Comparison of ENCODE assay signal across 15 cellular contexts in the genomic region with DNA sequence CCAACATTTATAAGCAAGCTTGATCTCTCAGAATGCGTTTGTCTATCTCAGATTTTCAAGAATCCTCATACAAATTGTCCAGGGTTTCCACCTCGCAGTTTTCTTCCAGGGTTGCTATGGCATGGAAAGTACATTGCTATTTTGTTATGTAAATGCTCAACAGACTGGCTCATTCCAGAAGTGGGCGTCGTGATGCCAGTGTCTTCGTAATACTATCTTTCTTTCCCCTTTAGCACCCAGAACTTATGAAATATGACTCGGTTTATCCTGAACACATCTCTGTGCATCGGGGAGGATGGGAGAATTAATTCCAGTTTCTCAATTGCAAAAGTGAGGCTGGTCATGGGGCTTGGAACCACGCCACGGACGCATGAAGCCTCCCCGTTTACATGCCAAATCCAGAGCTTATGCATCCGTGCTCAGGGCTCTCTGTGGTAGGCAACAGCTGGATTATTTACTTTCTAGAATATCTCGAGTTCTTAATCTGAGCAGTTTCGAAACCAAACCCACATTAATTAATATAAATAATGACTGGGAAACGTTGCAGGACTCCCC.
A peak's percentile ranks its signal among the peaks of the same experiment; 100 is the strongest.
DNase-seq lines count a peak whose midpoint lies in the region; TF ChIP-seq lines count a peak whose summit lies in the region.
"Had no signal": no experiment of that assay in that cellular context is flagged by ENCODE, and none has a peak within 500 bp of the region (broad histone marks: within the 10 kb centered on the region; RNA-seq: fewer than 3 reads in every experiment).

No MANE protein-coding gene starts in this region.

- H3K4me1 ChIP-seq in adipocyte (ENCODE audit: control insufficient read depth, insufficient read depth, low read length), result peaks cover 32% of the 10 kb centered on the region
- peaks cover 28% of the 10 kb centered on the region for H3K4me1 ChIP-seq in suprapubic skin
- H3K4me1 ChIP-seq: HAP-1 had no signal

- TF ChIP-seq EP300 in suprapubic skin (IDR thresholded peaks at IDR 0.05), result no peak

- H3K36me3 ChIP-seq in adipocyte (ENCODE audit: control insufficient read depth, insufficient read depth, low read length, severe bottlenecking) (no peaks in the 10 kb centered on the region), suprapubic skin (no peaks in the 10 kb centered on the region), H7 (replicated peaks; ENCODE audit: control insufficient read depth, insufficient read depth, low read length) (no peaks in the 10 kb centered on the region)
- H3K36me3 ChIP-seq: HAP-1 had no signal

- no peak overlapping the region for H3K27ac ChIP-seq in suprapubic skin
- H3K27ac ChIP-seq: HL-60 had no signal

- no peaks in the 10 kb centered on the region for H3K9me3 ChIP-seq in adipocyte (ENCODE audit: control insufficient read depth, low read length)
- no peaks in the 10 kb centered on the region for H3K9me3 ChIP-seq in suprapubic skin
- H3K9me3 ChIP-seq: HAP-1 had no signal

- DNase-seq in adipocyte (ENCODE audit: low read depth) (no peak), fibroblast of the aortic adventitia (ENCODE audit: low read depth) (peak; percentile 3), suprapubic skin (ENCODE audit: low spot score in 2 of 2) (peak; percentile 78 to 84), H7 (no peak), mesothelial cell of epicardium (ENCODE audit: low spot score in 2 of 2, unreplicated experiment in 2 of 2) (no peak), GM19240 (ENCODE audit: insufficient read length, low spot score) (no peak)
- DNase-seq: activated CD4-positive, alpha-beta T cell treated with anti-CD3 and anti-CD28 coated beads, Interleukin-2, amount 50 U/mL, for 1 hour; activated gamma-delta T cell treated with Interleukin-2 at 50 U/mL for 16 hours; cerebellar nuclear complex; effector memory CD8-positive, alpha-beta T cell; NCI-H2081; posterior cingulate gyrus had no signal

- H3K36me3 Mint-ChIP-seq in nephron (ENCODE audit: low read depth) (no peaks in the 10 kb centered on the region), mesothelial cell of epicardium (no peaks in the 10 kb centered on the region)

- H3K4me3 Mint-ChIP-seq in nephron (peak overlapping the region in 1 of 3 experiments; percentile 19), mesothelial cell of epicardium (no peak overlapping the region)
- H3K4me3 Mint-ChIP-seq: effector memory CD8-positive, alpha-beta T cell had no signal

- H3K27ac Mint-ChIP-seq in nephron (peak overlapping the region; percentile 77 to 95 (median 91)), mesothelial cell of epicardium (no peak overlapping the region)
- H3K27ac Mint-ChIP-seq: effector memory CD8-positive, alpha-beta T cell had no signal

- TF ChIP-seq POLR2A in suprapubic skin (IDR thresholded peaks at IDR 0.05), result no peak

- TF ChIP-seq CTCF in fibroblast of the aortic adventitia (IDR thresholded peaks at IDR 0.05; ENCODE audit: insufficient read depth, low read length), result no peak
- TF ChIP-seq CTCF in nephron (IDR thresholded peaks at IDR 0.05; ENCODE audit: unreplicated experiment in 3 of 3), result no peak
- no peak for TF ChIP-seq CTCF in suprapubic skin (IDR thresholded peaks at IDR 0.05)
- TF ChIP-seq CTCF in mesothelial cell of epicardium (IDR thresholded peaks at IDR 0.05; ENCODE audit: unreplicated experiment), result no peak

- H3K4me3 ChIP-seq in adipocyte (ENCODE audit: low read length) (peak overlapping the region; percentile 79), fibroblast of the aortic adventitia (ENCODE audit: low read depth, low read length) (no peak overlapping the region), suprapubic skin (no peak overlapping the region), H7 (ENCODE audit: insufficient read depth, low read depth, low read length) (no peak overlapping the region)
- H3K4me3 ChIP-seq: HAP-1 had no signal

- H3K27me3 ChIP-seq in adipocyte (replicated peaks; ENCODE audit: control insufficient read depth, insufficient read depth, low read length) (no peaks in the 10 kb centered on the region), suprapubic skin (no peaks in the 10 kb centered on the region), H7 (ENCODE audit: control insufficient read depth, insufficient read depth, low read length) (no peaks in the 10 kb centered on the region)

- 29% methylated on average over 15 of the region's 15 CpGs for WGBS in suprapubic skin

- H3K9me3 Mint-ChIP-seq in nephron (no peaks in the 10 kb centered on the region), mesothelial cell of epicardium (peaks cover 5% of the 10 kb centered on the region)
- H3K9me3 Mint-ChIP-seq: effector memory CD8-positive, alpha-beta T cell had no signal

- H3K4me1 Mint-ChIP-seq in nephron (peaks cover 73% of the 10 kb centered on the region), mesothelial cell of epicardium (peaks cover 33% of the 10 kb centered on the region)

- peak overlapping the region; percentile 82 for H3K9ac ChIP-seq in adipocyte (ENCODE audit: low read length)

- peaks cover 22% of the 10 kb centered on the region for H3K27me3 Mint-ChIP-seq in nephron (ENCODE audit: low read depth)
- H3K27me3 Mint-ChIP-seq in mesothelial cell of epicardium (ENCODE audit: low read depth), result peaks cover 1% of the 10 kb centered on the region
- H3K27me3 Mint-ChIP-seq: effector memory CD8-positive, alpha-beta T cell had no signal

Comparison
In these comparisons a context has a peak if more than half of its experiments do, and no peak if none do; other contexts are left out.
1. DNase-seq: peak in fibroblast of the aortic adventitia (single experiment) and suprapubic skin (2 of 2); none in adipocyte (single experiment), H7 (single experiment), mesothelial cell of epicardium (0 of 2) and GM19240 (single experiment).